15 cellular contexts compared by ENCODE assay signal in the genomic region with DNA sequence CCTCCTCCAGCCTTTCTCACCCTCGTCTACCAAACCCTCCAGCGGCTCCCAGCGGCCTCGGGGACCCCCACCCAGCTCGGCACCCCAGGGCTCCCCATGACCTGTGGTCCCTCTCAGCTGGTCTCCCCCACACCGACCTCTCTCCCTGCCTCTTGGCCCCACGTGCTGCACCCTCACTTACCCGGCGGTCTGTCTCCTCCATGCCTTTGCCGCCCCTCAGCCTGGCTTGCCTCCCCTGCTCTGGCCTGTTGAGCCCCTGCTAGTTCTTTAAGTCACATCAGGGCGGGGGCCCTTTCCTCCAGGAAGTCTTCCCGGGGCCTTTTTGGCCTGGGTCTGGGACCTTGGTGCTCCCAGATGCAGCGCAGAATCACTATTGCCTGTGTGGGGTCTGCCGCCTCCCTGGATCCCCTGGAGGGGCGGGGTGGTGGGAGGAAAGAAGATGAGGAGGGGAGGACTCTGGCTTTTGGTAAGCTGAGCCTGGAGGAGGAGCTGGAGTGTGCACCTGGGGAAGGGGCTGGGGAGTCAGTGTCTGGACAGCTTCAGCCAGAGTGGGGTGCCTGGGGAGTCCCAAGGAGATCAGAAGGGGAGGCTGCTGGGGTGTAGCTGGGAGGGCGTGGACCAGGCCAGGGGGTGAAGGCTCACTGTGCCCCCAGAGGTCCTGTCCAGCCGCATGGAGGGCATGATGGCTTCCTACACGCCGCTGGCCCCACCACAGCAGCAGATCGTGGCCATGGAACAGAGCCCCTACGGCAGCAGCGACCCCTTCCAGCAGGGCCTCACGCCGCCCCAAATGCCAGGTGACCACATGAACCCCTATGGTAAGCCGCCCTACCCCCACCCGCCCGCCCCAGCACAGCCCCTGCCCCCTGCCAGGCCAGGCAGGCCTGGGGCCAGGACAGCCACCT.
"Had no signal": no experiment of that assay in that cellular context is flagged by ENCODE, and none has a peak within 500 bp of the region (broad histone marks: within the 10 kb centered on the region; RNA-seq: fewer than 3 reads in every experiment).

No MANE protein-coding gene starts in this region.

- H3K4me3 ChIP-seq: adrenal gland, cardiac muscle cell, left lung, right lobe of liver, SJSA1, testis had no signal

- H3K9me3 ChIP-seq: adrenal gland, left lung, right lobe of liver, SJSA1, testis had no signal

- H3K27ac ChIP-seq: adrenal gland, cardiac muscle cell, left lung, right lobe of liver, SJSA1, testis had no signal

- H3K27me3 ChIP-seq: right lobe of liver, SJSA1, testis had no signal

- DNase-seq: activated CD4-positive, alpha-beta memory T cell treated with anti-CD3 and anti-CD28 coated beads, Interleukin-2, amount 10 ng/mL, durations not matched to agents 7 days and 5 days; activated effector memory CD4-positive, alpha-beta T cell treated with anti-CD3 and anti-CD28 coated beads, Interleukin-2, amount 50 U/mL, for 16 hours; activated T-cell treated with anti-CD3 and anti-CD28 coated beads, Interleukin-2, amount 50 U/mL, for 48 hours; adrenal gland; foreskin fibroblast; mesenchymal stem cell; stimulated activated CD4-positive, alpha-beta T cell treated with anti-CD3 and anti-CD28 coated beads, Interleukin-1b, Interleukin-23, amount 100 ng/mL, for 48 hours; T-helper 1 cell; T1000; testis had no signal

- H3K4me1 ChIP-seq: adrenal gland, left lung, right lobe of liver, SJSA1, testis had no signal

- ATAC-seq: left lung; right lobe of liver; stimulated activated naive CD8-positive, alpha-beta T cell treated with anti-CD3 and anti-CD28 coated beads, Interleukin-15, amount 100 ng/mL, for 72 hours had no signal

- H3K36me3 ChIP-seq: adrenal gland, cardiac muscle cell, left lung, right lobe of liver, SJSA1 had no signal
